22 cellular contexts compared by ENCODE assay signal in the genomic region with DNA sequence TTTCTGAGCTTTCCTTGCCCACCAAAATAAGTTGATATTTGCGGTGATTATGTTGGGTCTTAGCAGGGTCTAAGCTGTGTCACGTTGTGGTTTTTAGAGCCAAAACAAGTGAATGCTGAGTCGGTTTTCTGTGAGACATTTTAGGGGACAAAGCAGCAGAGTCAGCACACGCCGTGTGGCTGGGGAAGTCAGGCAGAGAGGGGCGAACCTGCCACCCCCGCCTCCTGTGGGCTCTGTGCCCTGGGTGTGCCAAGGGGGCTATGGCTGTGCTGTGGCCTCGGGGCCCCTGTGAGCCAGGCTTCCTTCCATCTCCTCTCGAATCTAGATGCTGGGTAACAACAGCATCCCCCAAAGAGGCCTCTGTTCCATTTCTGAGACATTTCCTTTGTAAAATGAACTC. TPM values are rescaled to one million over a fixed set of nuclear protein-coding genes. Genes with fewer than 3 reads are reported as not detected.
DNase-seq lines count a peak whose midpoint lies in the region; ATAC-seq, FAIRE-seq and TF ChIP-seq lines count a peak whose summit lies in the region.
"Had no signal": no experiment of that assay in that cellular context is flagged by ENCODE, and none has a peak within 500 bp of the region (broad histone marks: within the 10 kb centered on the region; RNA-seq: fewer than 3 reads in every experiment).

No MANE protein-coding gene starts in this region.

- no peaks in the 10 kb centered on the region for H4K20me1 ChIP-seq in K562 (replicated peaks; ENCODE audit: control insufficient read depth, insufficient read depth, low read length)
- H4K20me1 ChIP-seq: BLaER1 treated with 17β-estradiol and CSF1 and Interleukin-3, amounts not matched to agents 10 nM and 100 nM had no signal

- no peak overlapping the region for H2BK15ac ChIP-seq in mesendoderm (replicated peaks; ENCODE audit: low read depth)

- no peaks in the 10 kb centered on the region for H3K27me3 ChIP-seq in K562 (ENCODE audit: control insufficient read depth in 2 of 2, insufficient read depth in 2 of 2, low read length in 2 of 2)
- H3K27me3 ChIP-seq in right lobe of liver = no peaks in the 10 kb centered on the region
- no peaks in the 10 kb centered on the region for H3K27me3 ChIP-seq in mesendoderm (ENCODE audit: insufficient read depth, low read length, poor library complexity)
- H3K27me3 ChIP-seq: BLaER1 treated with 17β-estradiol and CSF1 and Interleukin-3, amounts not matched to agents 10 nM and 100 nM had no signal

- H3K18ac ChIP-seq in mesendoderm (ENCODE audit: low read length) = no peak overlapping the region

- H3K9ac ChIP-seq in K562 (ENCODE audit: insufficient read depth in 1 of 2, low read depth in 2 of 2, low read length in 2 of 2) (peak overlapping the region in 1 of 2 experiments; percentile 67; a peak in 2 of 4 replicates), mesendoderm (ENCODE audit: low read length) (no peak overlapping the region)

- H3K36me3 Mint-ChIP-seq in activated T-cell treated with anti-CD3 and anti-CD28 coated beads, Interleukin-2, amount 50 U/mL, for 72 hours (ENCODE audit: insufficient read depth in 2 of 2) = no peaks in the 10 kb centered on the region
- H3K36me3 Mint-ChIP-seq: CD8-positive, alpha-beta memory T cell had no signal

- no peaks in the 10 kb centered on the region for H3K4me1 Mint-ChIP-seq in stimulated activated naive CD8-positive, alpha-beta T cell treated with anti-CD3 and anti-CD28 coated beads, Interleukin-15, amount 100 ng/mL, for 72 hours
- no peaks in the 10 kb centered on the region for H3K4me1 Mint-ChIP-seq in activated T-cell treated with anti-CD3 and anti-CD28 coated beads, Interleukin-2, amount 50 U/mL, for 72 hours (ENCODE audit: low read depth)
- H3K4me1 Mint-ChIP-seq: CD8-positive, alpha-beta memory T cell had no signal

- TF ChIP-seq RAD21 in K562 (CRISPR knock-in tag; conservative IDR thresholded peaks at IDR 0.05 in 1 of 2, IDR thresholded peaks at IDR 0.05 in 1 of 2) = no peak

- H3K79me2 ChIP-seq in K562 (ENCODE audit: control insufficient read depth, insufficient read depth, low read length) (no peaks in the 10 kb centered on the region), mesendoderm (ENCODE audit: control insufficient read depth, insufficient read depth, low read length) (no peaks in the 10 kb centered on the region)

- POLR2A ChIA-PET in K562 (lab: Yijun Ruan, JAX) = interaction anchor here (0.7 kb wide), 1 partner anchor 655 kb away, joined by 4 read pairs; no protein-coding TSS in a partner anchor

- TF ChIP-seq POLR2A in K562 (conservative IDR thresholded peaks at IDR 0.05) (no peak), right lobe of liver (IDR thresholded peaks at IDR 0.05) (no peak)

- H2BK120ac ChIP-seq in mesendoderm (ENCODE audit: low read depth, low read length) = no peak overlapping the region

- no peaks in the 10 kb centered on the region for H3K9me1 ChIP-seq in K562 (ENCODE audit: control insufficient read depth, insufficient read depth, low read length)

- no peaks in the 10 kb centered on the region for H3K36me3 ChIP-seq in K562 (ENCODE audit: control insufficient read depth, insufficient read depth, low read length)
- peaks cover 0 to 18% (median 7%) of the 10 kb centered on the region in 4 donors for H3K36me3 ChIP-seq in right lobe of liver
- no peaks in the 10 kb centered on the region for H3K36me3 ChIP-seq in mesendoderm (ENCODE audit: control insufficient read depth, insufficient read depth, low read length)

- H3K9me3 ChIP-seq in K562 (replicated peaks; ENCODE audit: control insufficient read depth, insufficient read depth, low read depth, low read length) (no peaks in the 10 kb centered on the region), right lobe of liver (no peaks in the 10 kb centered on the region)
- H3K9me3 ChIP-seq: BLaER1 treated with 17β-estradiol and CSF1 and Interleukin-3, amounts not matched to agents 10 nM and 100 nM had no signal

- DNase-seq in stimulated activated naive CD8-positive, alpha-beta T cell treated with anti-CD3 and anti-CD28 coated beads, Interleukin-15, amount 100 ng/mL, for 72 hours = no peak
- no peak for DNase-seq in stimulated activated naive CD8-positive, alpha-beta T cell treated with anti-CD3 and anti-CD28 coated beads, Interleukin-15, Interleukin-2, amounts not matched to agents 100 U/mL and 50 U/mL, for 24 hours
- DNase-seq in K562 (ENCODE audit: extremely low read depth in 1 of 4, low spot score in 3 of 4) (no peak), right lobe of liver (no peak), mesendoderm (no peak), H4 (ENCODE audit: low spot score) (no peak), HUDEP-2 (lab: John Stamatoyannopoulos, UW; ENCODE audit: unreplicated experiment in 76 of 76) (no peak)
- DNase-seq in activated T-cell treated with anti-CD3 and anti-CD28 coated beads, Interleukin-2, amount 50 U/mL, for 72 hours = no peak
- DNase-seq: ACHN; CD8-positive, alpha-beta memory T cell; DMS53; EL; H7; NCI-H1092; NCI-H1436; NCI-H187 treated with DMSO at 0.1 percent for 48 hours; NCI-H2107; NCI-H69; SIG-M5 had no signal

- in situ Hi-C loops in K562 (cut with MboI) = no loop called here

- H3K4me2 ChIP-seq in K562 (ENCODE audit: insufficient read depth, low read length) (no peak overlapping the region), mesendoderm (ENCODE audit: low read length) (no peak overlapping the region)

- H3K4me1 ChIP-seq in K562 (replicated peaks in 1 of 2; ENCODE audit: control insufficient read depth in 2 of 2, insufficient read depth in 2 of 2, low read length in 2 of 2) (peaks cover 13 to 30% of the 10 kb centered on the region in 2 experiments; a peak in 4 of 5 replicates), right lobe of liver (no peaks in the 10 kb centered on the region), mesendoderm (ENCODE audit: control insufficient read depth, low read depth, low read length) (peaks cover 3% of the 10 kb centered on the region)

- peak overlapping the region; percentile 41 to 55 for H3K27ac Mint-ChIP-seq in stimulated activated naive CD8-positive, alpha-beta T cell treated with anti-CD3 and anti-CD28 coated beads, Interleukin-15, amount 100 ng/mL, for 72 hours
- H3K27ac Mint-ChIP-seq in activated T-cell treated with anti-CD3 and anti-CD28 coated beads, Interleukin-2, amount 50 U/mL, for 72 hours = no peak overlapping the region
- H3K27ac Mint-ChIP-seq: CD8-positive, alpha-beta memory T cell had no signal

- no peak for FAIRE-seq in K562 (lab: Jason Lieb, UNC)

- H3K27ac ChIP-seq in K562 (ENCODE audit: extremely low read depth, low read depth, low read length) (no peak overlapping the region), right lobe of liver (no peak overlapping the region), mesendoderm (ENCODE audit: low read depth, low read length) (no peak overlapping the region)
- H3K27ac ChIP-seq: 22Rv1 had no signal

- H2AK5ac ChIP-seq in mesendoderm (ENCODE audit: low read length) = no peak overlapping the region

- no peak overlapping the region for H4K5ac ChIP-seq in mesendoderm (ENCODE audit: low read length)

- TF ChIP-seq CTCF in K562 (IDR thresholded peaks at IDR 0.05 in 2 of 3, conservative IDR thresholded peaks at IDR 0.05 in 1 of 3; ENCODE audit: insufficient read depth in 2 of 3, low read depth in 1 of 3, low read length in 3 of 3) = no peak
- TF ChIP-seq CTCF in right lobe of liver (IDR thresholded peaks at IDR 0.05) = no peak

- H3K56ac ChIP-seq in mesendoderm (ENCODE audit: low read length) = no peak overlapping the region

- intact Hi-C loops in K562 (cut with micrococcal nuclease) (no loop called here), right lobe of liver (cut with DNase I) (no loop called here)

- TF ChIP-seq EP300 in K562 (IDR thresholded peaks at IDR 0.05; ENCODE audit: low read length) = no peak

- no peaks in the 10 kb centered on the region for H3K79me1 ChIP-seq in mesendoderm (ENCODE audit: low read length)

- no peak overlapping the region; the same call in 1 of the 2 replicates for H2AFZ ChIP-seq in K562 (ENCODE audit: low read depth, low read length)

- no peak overlapping the region for H4K8ac ChIP-seq in mesendoderm (ENCODE audit: low read depth, low read length)

- H3K23ac ChIP-seq in mesendoderm (ENCODE audit: low read length) = no peak overlapping the region

- CTCF ChIA-PET in K562 (lab: Yijun Ruan, JAX; ENCODE audit: low intra/inter-chr PET ratio) = no interaction called here

- peaks cover 11% of the 10 kb centered on the region for H3K27me3 Mint-ChIP-seq in stimulated activated naive CD8-positive, alpha-beta T cell treated with anti-CD3 and anti-CD28 coated beads, Interleukin-15, amount 100 ng/mL, for 72 hours
- H3K27me3 Mint-ChIP-seq in activated T-cell treated with anti-CD3 and anti-CD28 coated beads, Interleukin-2, amount 50 U/mL, for 72 hours (ENCODE audit: low read depth) = peaks cover 13% of the 10 kb centered on the region

- no peak overlapping the region for H2BK5ac ChIP-seq in mesendoderm (ENCODE audit: low read length)

- H3K9me3 Mint-ChIP-seq in stimulated activated naive CD8-positive, alpha-beta T cell treated with anti-CD3 and anti-CD28 coated beads, Interleukin-15, amount 100 ng/mL, for 72 hours = no peaks in the 10 kb centered on the region
- H3K9me3 Mint-ChIP-seq in activated T-cell treated with anti-CD3 and anti-CD28 coated beads, Interleukin-2, amount 50 U/mL, for 72 hours = no peaks in the 10 kb centered on the region
- H3K9me3 Mint-ChIP-seq: CD8-positive, alpha-beta memory T cell had no signal

- H3K4me3 ChIP-seq in K562 = no peak overlapping the region
- no peak overlapping the region for H3K4me3 ChIP-seq in right lobe of liver
- no peak overlapping the region for H3K4me3 ChIP-seq in mesendoderm (ENCODE audit: low read length)
- H3K4me3 ChIP-seq: BLaER1 treated with 17β-estradiol and CSF1 and Interleukin-3, amounts not matched to agents 10 nM and 100 nM had no signal

- ATAC-seq in stimulated activated naive CD8-positive, alpha-beta T cell treated with anti-CD3 and anti-CD28 coated beads, Interleukin-15, amount 100 ng/mL, for 72 hours = no peak
- ATAC-seq in stimulated activated naive CD8-positive, alpha-beta T cell treated with anti-CD3 and anti-CD28 coated beads, Interleukin-15, Interleukin-2, amounts not matched to agents 100 U/mL and 50 U/mL, for 24 hours = no peak
- no peak for ATAC-seq in K562
- ATAC-seq in right lobe of liver = peak; percentile 30 to 53 (median 42)
- ATAC-seq in activated T-cell treated with anti-CD3 and anti-CD28 coated beads, Interleukin-2, amount 50 U/mL, for 72 hours (replicated peaks in 1 of 2) = no peak
- ATAC-seq: SK-N-SH treated with all-trans-retinoic acid at 6 μM for 48 hours had no signal

- WGBS in K562 (ENCODE audit: insufficient coverage, low coverage, missing lambda C conversion rate) = 39% methylated on average over 7 of the region's 9 CpGs
- 60% methylated on average over 2 of the region's 9 CpGs for WGBS in right lobe of liver (ENCODE audit: insufficient coverage, low coverage, low lambda C conversion rate, missing lambda C conversion rate)
- no CpG with 5 or more reads among the region's 9 CpGs for WGBS in mesendoderm (ENCODE audit: extremely low coverage, insufficient coverage, low lambda C conversion rate)

- no peak overlapping the region for H3K4ac ChIP-seq in mesendoderm (ENCODE audit: low read depth, low read length)

- H3K4me3 Mint-ChIP-seq in stimulated activated naive CD8-positive, alpha-beta T cell treated with anti-CD3 and anti-CD28 coated beads, Interleukin-15, amount 100 ng/mL, for 72 hours = no peak overlapping the region
- no peak overlapping the region for H3K4me3 Mint-ChIP-seq in activated T-cell treated with anti-CD3 and anti-CD28 coated beads, Interleukin-2, amount 50 U/mL, for 72 hours
- H3K4me3 Mint-ChIP-seq: CD8-positive, alpha-beta memory T cell had no signal

- BruUV-seq in K562 (replicated peaks; lab: Mats Ljungman, UMichigan) = no TSS peak

RNA-seq across cellular contexts. Expression of a gene that starts 30.8 kb away (rescaled TPM):
- total RNA-seq in K562 (2011; cell fraction: chromatin; rRNA removed; ENCODE audit: low replicate concordance) = 14.2 and 41.0 TPM in 2 replicates
- total RNA-seq in K562 (2011; cell fraction: nucleolus; rRNA removed) = 13.8 TPM in 2 replicates
- 28.9 and 49.0 TPM in 2 replicates for total RNA-seq in K562 (2011; cell fraction: nucleoplasm; rRNA removed)
- 5.7 and 6.8 TPM in 2 replicates for total RNA-seq in K562 (2014; rRNA removed)
- 17.1 and 17.9 TPM in 2 replicates for total RNA-seq in K562 (2014; rRNA removed; fragmentation: Illumina TruSeq; extraction: Trizol)
- 11.5 and 12.3 TPM in 2 replicates for total RNA-seq in K562 (2015; rRNA removed; fragmentation: Illumina TruSeq; extraction: Trizol)
- total RNA-seq in K562 (2021) = 11.0 and 11.3 TPM in 2 replicates
- polyA plus RNA-seq in K562 (2011; rRNA removed) = 11.5 and 17.1 TPM in 2 replicates
- polyA plus RNA-seq in K562 (2011; cell fraction: cytosol; rRNA removed) = 4.0 and 20.9 TPM in 2 replicates
- 13.9 and 19.8 TPM in 2 replicates for polyA plus RNA-seq in K562 (2011; cell fraction: nucleus; rRNA removed)
- 14.0 and 14.2 TPM in 2 replicates for polyA plus RNA-seq in K562 (2012)
- polyA plus RNA-seq in K562 (2014; fragmentation: Illumina TruSeq; extraction: Trizol) = 12.6 and 14.4 TPM in 2 replicates
- 1 to 10 TPM; 3.7 to 5.8 TPM for polyA plus RNA-seq in K562 (2014; fragmentation: Nextera tagmentation; extraction: Ambion mirVana)
- polyA plus RNA-seq in K562 (2014; rRNA removed) = 7.6 and 9.5 TPM in 2 replicates
- 14.1 and 20.0 TPM in 2 replicates for polyA minus RNA-seq in K562 (2011; rRNA and poly(A)+ RNA removed)
- polyA minus RNA-seq in K562 (2011; cell fraction: cytosol; rRNA and poly(A)+ RNA removed) = 14.9 and 19.5 TPM in 2 replicates
- polyA minus RNA-seq in K562 (2011; cell fraction: nucleus; rRNA and poly(A)+ RNA removed) = 8.6 and 14.1 TPM in 2 replicates
- total RNA-seq in right lobe of liver = 10 to 100 TPM in 3 of 6 experiments, 1 to 10 TPM in 3; 5.4 to 18.0 (median 8.8) TPM
- 11.2 TPM for polyA plus RNA-seq in mesendoderm (2013, experiment 1 of 2)
- polyA plus RNA-seq in mesendoderm (2013, experiment 2 of 2) = 11.0 TPM
- total RNA-seq in H4 (2014; rRNA removed; shearing (Covaris generic)) = 9.3 and 20.2 TPM in 2 replicates
- total RNA-seq in activated T-cell treated with anti-CD3 and anti-CD28 coated beads, Interleukin-2, amount 50 U/mL, for 72 hours = 10 to 100 TPM; 31.2 to 36.4 TPM

Comparison
In these comparisons a context has a peak if more than half of its experiments do, and no peak if none do; other contexts are left out.
1. ATAC-seq: peak in right lobe of liver (4 of 4); none in stimulated activated naive CD8-positive, alpha-beta T cell treated with anti-CD3 and anti-CD28 coated beads, Interleukin-15, amount 100 ng/mL, for 72 hours (single experiment), stimulated activated naive CD8-positive, alpha-beta T cell treated with anti-CD3 and anti-CD28 coated beads, Interleukin-15, Interleukin-2, amounts not matched to agents 100 U/mL and 50 U/mL, for 24 hours (single experiment), K562 (single experiment) and activated T-cell treated with anti-CD3 and anti-CD28 coated beads, Interleukin-2, amount 50 U/mL, for 72 hours (0 of 2).